ENCODE assay signal across 8 cellular contexts in genomic region chr2:72887836-72888437, GRCh38. TPM values are rescaled to one million over a fixed set of nuclear protein-coding genes. Genes with fewer than 3 reads are reported as not detected.
DNase-seq lines count a peak whose midpoint lies in the region; ATAC-seq, FAIRE-seq and TF ChIP-seq lines count a peak whose summit lies in the region.

No MANE protein-coding gene starts in this region.

- H3K9me3 ChIP-seq in esophagus squamous epithelium (no peaks in the 10 kb centered on the region), mucosa of rectum (ENCODE audit: control insufficient read depth in 2 of 2, low read length in 2 of 2) (no peaks in the 10 kb centered on the region)

- H3K27ac ChIP-seq in esophagus squamous epithelium (peak overlapping the region; percentile 81 to 90 (median 86)), mucosa of rectum (ENCODE audit: low read depth in 2 of 2, low read length in 2 of 2) (peak overlapping the region; percentile 89 to 90)

- no peaks in the 10 kb centered on the region for H3K36me3 Mint-ChIP-seq in activated T-cell treated with anti-CD3 and anti-CD28 coated beads, Interleukin-2, amount 50 U/mL, for 4 hours (ENCODE audit: insufficient read depth)
- H3K36me3 Mint-ChIP-seq in stimulated activated naive B cell treated with anti-CD40 and anti-IgM and Interleukin-4, amounts not matched to agents 10 μg/mL and 1 μg/mL and 100 μg/mL, for 72 hours, result peaks cover 1 to 11% of the 10 kb centered on the region in 2 donors

- H3K27ac Mint-ChIP-seq in stimulated activated naive B cell treated with anti-CD40 and anti-IgM and Interleukin-4, amounts not matched to agents 10 μg/mL and 1 μg/mL and 100 μg/mL, for 72 hours, result no peak overlapping the region

- peak overlapping the region; percentile 70 to 88 for H3K9ac ChIP-seq in mucosa of rectum (ENCODE audit: low read depth in 1 of 2, low read length in 2 of 2)

- peaks cover 0 to 8% (median 0%) of the 10 kb centered on the region in 4 donors for H3K27me3 ChIP-seq in esophagus squamous epithelium
- H3K27me3 ChIP-seq in mucosa of rectum (ENCODE audit: control insufficient read depth in 2 of 2, insufficient read depth in 2 of 2, low read length in 2 of 2), result peaks cover 0 to 2% of the 10 kb centered on the region in 2 donors

- intact Hi-C loops in esophagus squamous epithelium (cut with DNase I), result no loop called here

- peak overlapping the region; percentile 73 for H3K4me3 Mint-ChIP-seq in activated T-cell treated with anti-CD3 and anti-CD28 coated beads, Interleukin-2, amount 50 U/mL, for 4 hours
- peak overlapping the region; percentile 82 to 83 for H3K4me3 Mint-ChIP-seq in stimulated activated naive B cell treated with anti-CD40 and anti-IgM and Interleukin-4, amounts not matched to agents 10 μg/mL and 1 μg/mL and 100 μg/mL, for 72 hours

- DNase-seq in COLO668 (lab: John Stamatoyannopoulos, UW; ENCODE audit: unreplicated experiment) (peak; percentile 92), HTR-8/SVneo (ENCODE audit: insufficient read length, low spot score) (peak; percentile 91), NOMO-1 treated with DMSO at 0.1 percent for 48 hours (lab: John Stamatoyannopoulos, UW; ENCODE audit: unreplicated experiment) (peak; percentile 32), esophagus squamous epithelium (lab: John Stamatoyannopoulos, UW) (no peak)
- peak; percentile 45 for DNase-seq in activated T-cell treated with anti-CD3 and anti-CD28 coated beads, Interleukin-2, amount 50 U/mL, for 4 hours
- peak; percentile 38 for DNase-seq in stimulated activated naive B cell treated with anti-CD40 and anti-IgM and Interleukin-4, amounts not matched to agents 10 μg/mL and 1 μg/mL and 100 μg/mL, for 72 hours

- FAIRE-seq in HTR-8/SVneo (lab: Jason Lieb, UNC), result no peak

- peak; percentile 64 to 93 (median 88) for TF ChIP-seq CTCF in esophagus squamous epithelium (IDR thresholded peaks at IDR 0.05)

- WGBS in esophagus squamous epithelium, 2 donors, result 13 to 28% methylated on average over 5 to 10 of the region's 16 CpGs

- H3K4me1 Mint-ChIP-seq in activated T-cell treated with anti-CD3 and anti-CD28 coated beads, Interleukin-2, amount 50 U/mL, for 4 hours (ENCODE audit: low read depth), result peaks cover 3% of the 10 kb centered on the region
- H3K4me1 Mint-ChIP-seq in stimulated activated naive B cell treated with anti-CD40 and anti-IgM and Interleukin-4, amounts not matched to agents 10 μg/mL and 1 μg/mL and 100 μg/mL, for 72 hours, result peaks cover 0 to 9% of the 10 kb centered on the region in 2 donors

- no peak for TF ChIP-seq POLR2A in esophagus squamous epithelium (IDR thresholded peaks at IDR 0.05)

- H3K27me3 Mint-ChIP-seq in activated T-cell treated with anti-CD3 and anti-CD28 coated beads, Interleukin-2, amount 50 U/mL, for 4 hours (ENCODE audit: low read depth), result peaks cover 59% of the 10 kb centered on the region
- peaks cover 73 to 84% of the 10 kb centered on the region in 2 donors for H3K27me3 Mint-ChIP-seq in stimulated activated naive B cell treated with anti-CD40 and anti-IgM and Interleukin-4, amounts not matched to agents 10 μg/mL and 1 μg/mL and 100 μg/mL, for 72 hours

- peaks cover 0 to 32% (median 6%) of the 10 kb centered on the region in 3 donors for H3K36me3 ChIP-seq in esophagus squamous epithelium
- H3K36me3 ChIP-seq in mucosa of rectum (ENCODE audit: control insufficient read depth in 2 of 2, insufficient read depth in 2 of 2, low read length in 2 of 2), result peaks cover 16 to 17% of the 10 kb centered on the region in 2 donors

- H3K4me1 ChIP-seq in esophagus squamous epithelium (peaks cover 11 to 30% (median 14%) of the 10 kb centered on the region in 3 donors), mucosa of rectum (ENCODE audit: control insufficient read depth in 2 of 2, insufficient read depth in 2 of 2, low read length in 2 of 2) (peaks cover 19 to 26% of the 10 kb centered on the region in 2 donors)

- ATAC-seq in GM21390 (IDR thresholded peaks at IDR 0.05; ENCODE audit: unreplicated experiment), result peak; percentile 47
- peak; percentile 53 to 65 for ATAC-seq in activated T-cell treated with anti-CD3 and anti-CD28 coated beads, Interleukin-2, amount 50 U/mL, for 4 hours
- ATAC-seq in stimulated activated naive B cell treated with anti-CD40 and anti-IgM and Interleukin-4, amounts not matched to agents 10 μg/mL and 1 μg/mL and 100 μg/mL, for 72 hours (replicated peaks), result peak; percentile 54 to 60

- H3K4me3 ChIP-seq in esophagus squamous epithelium, result peak overlapping the region; percentile 59 to 90 (median 78)
- peak overlapping the region; percentile 72 to 81 for H3K4me3 ChIP-seq in mucosa of rectum (ENCODE audit: low read length in 2 of 2)

- H3K9me3 Mint-ChIP-seq in activated T-cell treated with anti-CD3 and anti-CD28 coated beads, Interleukin-2, amount 50 U/mL, for 4 hours, result no peaks in the 10 kb centered on the region
- H3K9me3 Mint-ChIP-seq in stimulated activated naive B cell treated with anti-CD40 and anti-IgM and Interleukin-4, amounts not matched to agents 10 μg/mL and 1 μg/mL and 100 μg/mL, for 72 hours, result no peaks in the 10 kb centered on the region

RNA-seq across cellular contexts. Expression of gene SPR, which starts 0.7 kb away (rescaled TPM):
- 10 to 100 TPM in 1 of 3 donors, 1 to 10 TPM in 2; 7.7 to 11.2 (median 8.5) TPM for total RNA-seq in activated T-cell treated with anti-CD3 and anti-CD28 coated beads, Interleukin-2, amount 50 U/mL, for 4 hours
- 10 to 100 TPM; 16.6 to 30.9 (median 22.8) TPM for total RNA-seq in esophagus squamous epithelium

RNA-seq across cellular contexts. Expression of gene EMX1, which starts 29.4 kb away (rescaled TPM):
- under 1 TPM in 1 of 3 donors, not detected in 2; 0.08 TPM for total RNA-seq in activated T-cell treated with anti-CD3 and anti-CD28 coated beads, Interleukin-2, amount 50 U/mL, for 4 hours
- total RNA-seq in esophagus squamous epithelium, result under 1 TPM in 1 of 4 donors, not detected in 3; 0.15 TPM
